ENCODE assay signal across 1 cellular context in the genomic region with DNA sequence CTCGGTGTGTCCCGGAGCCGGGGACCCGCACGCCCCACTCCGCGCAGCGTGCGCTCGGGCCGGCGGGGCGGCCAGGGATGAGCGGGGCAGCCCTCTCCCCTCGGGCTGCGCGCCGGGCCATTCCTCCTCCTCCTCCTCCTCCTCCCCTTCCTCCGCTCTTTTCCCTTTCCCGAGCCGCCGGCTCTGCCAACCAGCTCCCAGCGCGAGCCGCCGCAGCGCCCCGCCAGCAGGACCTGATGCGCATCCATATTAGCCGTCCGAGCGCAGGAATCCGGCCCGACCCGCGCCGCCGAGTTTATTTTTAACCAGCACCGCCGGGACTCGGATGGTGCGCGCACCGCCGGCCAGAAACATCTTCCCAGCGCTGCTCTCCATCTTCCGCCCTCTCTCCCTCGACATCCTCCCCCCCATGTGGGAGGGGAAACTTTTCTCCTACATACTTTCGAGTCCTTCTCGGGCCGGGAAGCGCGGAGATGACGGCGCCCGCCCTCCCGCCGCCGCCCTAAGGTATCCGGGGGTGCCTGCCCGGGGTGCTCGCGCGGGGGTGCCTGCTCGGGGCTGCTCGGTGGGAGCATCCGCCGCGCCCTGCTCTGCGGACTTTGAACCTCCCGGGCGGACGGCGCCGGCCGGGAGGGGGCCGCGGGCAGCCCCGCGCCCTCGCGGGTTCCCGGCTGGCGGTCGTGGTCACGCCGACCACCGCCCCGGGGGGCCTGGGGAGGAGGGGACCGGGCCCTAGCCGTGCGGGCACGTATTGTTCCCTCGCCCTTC.
TF ChIP-seq lines count a peak whose summit lies in the region.

No MANE protein-coding gene starts in this region.

TF ChIP-seq in HepG2, 621 proteins besides CTCF, POLR2A, EP300 and RAD21 (continued from another document and continues in another):
- TF ChIP-seq, protein P1, sequence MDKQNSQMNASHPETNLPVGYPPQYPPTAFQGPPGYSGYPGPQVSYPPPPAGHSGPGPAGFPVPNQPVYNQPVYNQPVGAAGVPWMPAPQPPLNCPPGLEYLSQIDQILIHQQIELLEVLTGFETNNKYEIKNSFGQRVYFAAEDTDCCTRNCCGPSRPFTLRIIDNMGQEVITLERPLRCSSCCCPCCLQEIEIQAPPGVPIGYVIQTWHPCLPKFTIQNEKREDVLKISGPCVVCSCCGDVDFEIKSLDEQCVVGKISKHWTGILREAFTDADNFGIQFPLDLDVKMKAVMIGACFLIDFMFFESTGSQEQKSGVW (CRISPR knock-in tag; IDR thresholded peaks at IDR 0.05; ENCODE audit: borderline replicate concordance): no peak
- TF ChIP-seq NFRKB (IDR thresholded peaks at IDR 0.05) (no peak), HIVEP1 (CRISPR knock-in tag; IDR thresholded peaks at IDR 0.05) (no peak), ZNF343 (CRISPR knock-in tag; IDR thresholded peaks at IDR 0.05) (no peak), PCBP2 (optimal IDR thresholded peaks at IDR 0.05; ENCODE audit: low read depth, low read length, poor library complexity, severe bottlenecking) (no peak), ARNT (IDR thresholded peaks at IDR 0.05) (no peak), ZMYM4 (CRISPR knock-in tag; IDR thresholded peaks at IDR 0.05) (peak; percentile 39), AKAP8 (CRISPR knock-in tag; IDR thresholded peaks at IDR 0.05) (no peak; the same call in 1 of the 2 replicates), ZBTB7B (CRISPR knock-in tag; IDR thresholded peaks at IDR 0.05) (peak; percentile 47), SMAD9 (CRISPR knock-in tag; IDR thresholded peaks at IDR 0.05) (no peak), ASH2L (IDR thresholded peaks at IDR 0.05; ENCODE audit: insufficient read length, low read depth, low read length) (no peak), NRL (CRISPR knock-in tag; IDR thresholded peaks at IDR 0.05; ENCODE audit: borderline replicate concordance) (peak; percentile 89), HES4 (CRISPR knock-in tag; IDR thresholded peaks at IDR 0.05; ENCODE audit: borderline replicate concordance) (no peak), JUND (CRISPR knock-in tag; IDR thresholded peaks at IDR 0.05) (no peak), TBX2 (CRISPR knock-in tag; IDR thresholded peaks at IDR 0.05; ENCODE audit: borderline replicate concordance) (no peak), EED (CRISPR knock-in tag; IDR thresholded peaks at IDR 0.05) (no peak; the same call in 1 of the 2 replicates), TCF7 (IDR thresholded peaks at IDR 0.05; ENCODE audit: low read depth) (no peak), ZNF782 (CRISPR knock-in tag; IDR thresholded peaks at IDR 0.05; ENCODE audit: borderline replicate concordance) (no peak), SKI (IDR thresholded peaks at IDR 0.05; ENCODE audit: partially characterized antibody) (no peak), TBX3 (IDR thresholded peaks at IDR 0.05; ENCODE audit: borderline replicate concordance) (no peak), KMT2A (CRISPR knock-in tag; IDR thresholded peaks at IDR 0.05) (peak; percentile 52; the same call in 1 of the 2 replicates), FOSL2 (CRISPR knock-in tag; IDR thresholded peaks at IDR 0.05) (no peak; the same call in 1 of the 2 replicates), THYN1 (CRISPR knock-in tag; IDR thresholded peaks at IDR 0.05; ENCODE audit: borderline replicate concordance, low read depth) (no peak), ZNF282 (IDR thresholded peaks at IDR 0.05; ENCODE audit: partially characterized antibody) (no peak), ZNF678 (CRISPR knock-in tag; IDR thresholded peaks at IDR 0.05) (no peak; the same call in 1 of the 2 replicates), DR1 (CRISPR knock-in tag; IDR thresholded peaks at IDR 0.05) (no peak), SP1 (IDR thresholded peaks at IDR 0.05) (no peak), SP1 (CRISPR knock-in tag; IDR thresholded peaks at IDR 0.05) (no peak), HNF4A (CRISPR knock-in tag; IDR thresholded peaks at IDR 0.05) (peak; percentile 69), ZNF670 (CRISPR knock-in tag; IDR thresholded peaks at IDR 0.05; ENCODE audit: borderline replicate concordance) (0 out of 2 replicates have a peak, but pooled peaks have one; percentile 73), ZFP1 (CRISPR knock-in tag; IDR thresholded peaks at IDR 0.05) (peak; percentile 50; the same call in 1 of the 2 replicates), GPN1 (CRISPR knock-in tag; IDR thresholded peaks at IDR 0.05; ENCODE audit: borderline replicate concordance) (no peak), ZNF20 (CRISPR knock-in tag; IDR thresholded peaks at IDR 0.05) (0 out of 2 replicates have a peak, but pooled peaks have one; percentile 67), ZNF326 (CRISPR knock-in tag; IDR thresholded peaks at IDR 0.05; ENCODE audit: borderline replicate concordance) (no peak), SP5 (CRISPR knock-in tag; IDR thresholded peaks at IDR 0.05; ENCODE audit: borderline replicate concordance, low read depth) (no peak), ZMYM2 (CRISPR knock-in tag; IDR thresholded peaks at IDR 0.05) (no peak), ZNF121 (CRISPR knock-in tag; IDR thresholded peaks at IDR 0.05) (no peak), ZC3H4 (CRISPR knock-in tag; IDR thresholded peaks at IDR 0.05; ENCODE audit: borderline replicate concordance) (no peak), HNRNPUL1 (IDR thresholded peaks at IDR 0.05; ENCODE audit: low read depth, low read length) (peak; percentile 82; the same call in 1 of the 2 replicates), NR2F2 (IDR thresholded peaks at IDR 0.05; ENCODE audit: borderline replicate concordance, low read depth) (no peak), SMAD3 (CRISPR knock-in tag; IDR thresholded peaks at IDR 0.05) (no peak), AHR (CRISPR knock-in tag; IDR thresholded peaks at IDR 0.05) (no peak; the same call in 1 of the 2 replicates), FLYWCH1 (CRISPR knock-in tag; IDR thresholded peaks at IDR 0.05) (no peak), IRX3 (CRISPR knock-in tag; IDR thresholded peaks at IDR 0.05; ENCODE audit: borderline replicate concordance, low read depth) (peak; percentile 27; the same call in 1 of the 2 replicates), ZNF510 (CRISPR knock-in tag; IDR thresholded peaks at IDR 0.05; ENCODE audit: low read depth) (no peak), ZNF703 (CRISPR knock-in tag; IDR thresholded peaks at IDR 0.05; ENCODE audit: borderline replicate concordance) (peak; percentile 72; the same call in 1 of the 2 replicates), PHF21A (CRISPR knock-in tag; IDR thresholded peaks at IDR 0.05) (0 out of 2 replicates have a peak, but pooled peaks have one; percentile 32), PAF1 (CRISPR knock-in tag; IDR thresholded peaks at IDR 0.05) (no peak), BRCA1 (CRISPR knock-in tag; IDR thresholded peaks at IDR 0.05) (no peak), ISL2 (CRISPR knock-in tag; IDR thresholded peaks at IDR 0.05) (peak; percentile 18)
- TF ChIP-seq, protein P2, sequence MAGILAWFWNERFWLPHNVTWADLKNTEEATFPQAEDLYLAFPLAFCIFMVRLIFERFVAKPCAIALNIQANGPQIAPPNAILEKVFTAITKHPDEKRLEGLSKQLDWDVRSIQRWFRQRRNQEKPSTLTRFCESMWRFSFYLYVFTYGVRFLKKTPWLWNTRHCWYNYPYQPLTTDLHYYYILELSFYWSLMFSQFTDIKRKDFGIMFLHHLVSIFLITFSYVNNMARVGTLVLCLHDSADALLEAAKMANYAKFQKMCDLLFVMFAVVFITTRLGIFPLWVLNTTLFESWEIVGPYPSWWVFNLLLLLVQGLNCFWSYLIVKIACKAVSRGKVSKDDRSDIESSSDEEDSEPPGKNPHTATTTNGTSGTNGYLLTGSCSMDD (CRISPR knock-in tag; IDR thresholded peaks at IDR 0.05): no peak
- TF ChIP-seq, protein P3, sequence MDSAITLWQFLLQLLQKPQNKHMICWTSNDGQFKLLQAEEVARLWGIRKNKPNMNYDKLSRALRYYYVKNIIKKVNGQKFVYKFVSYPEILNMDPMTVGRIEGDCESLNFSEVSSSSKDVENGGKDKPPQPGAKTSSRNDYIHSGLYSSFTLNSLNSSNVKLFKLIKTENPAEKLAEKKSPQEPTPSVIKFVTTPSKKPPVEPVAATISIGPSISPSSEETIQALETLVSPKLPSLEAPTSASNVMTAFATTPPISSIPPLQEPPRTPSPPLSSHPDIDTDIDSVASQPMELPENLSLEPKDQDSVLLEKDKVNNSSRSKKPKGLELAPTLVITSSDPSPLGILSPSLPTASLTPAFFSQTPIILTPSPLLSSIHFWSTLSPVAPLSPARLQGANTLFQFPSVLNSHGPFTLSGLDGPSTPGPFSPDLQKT (CRISPR knock-in tag; IDR thresholded peaks at IDR 0.05; ENCODE audit: borderline replicate concordance): peak; percentile 44; the same call in 1 of the 2 replicates
- TF ChIP-seq, protein P4, sequence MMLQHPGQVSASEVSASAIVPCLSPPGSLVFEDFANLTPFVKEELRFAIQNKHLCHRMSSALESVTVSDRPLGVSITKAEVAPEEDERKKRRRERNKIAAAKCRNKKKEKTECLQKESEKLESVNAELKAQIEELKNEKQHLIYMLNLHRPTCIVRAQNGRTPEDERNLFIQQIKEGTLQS (CRISPR knock-in tag; IDR thresholded peaks at IDR 0.05): no peak
- TF ChIP-seq, protein P5, sequence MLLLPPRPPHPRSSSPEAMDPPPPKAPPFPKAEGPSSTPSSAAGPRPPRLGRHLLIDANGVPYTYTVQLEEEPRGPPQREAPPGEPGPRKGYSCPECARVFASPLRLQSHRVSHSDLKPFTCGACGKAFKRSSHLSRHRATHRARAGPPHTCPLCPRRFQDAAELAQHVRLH (CRISPR knock-in tag; IDR thresholded peaks at IDR 0.05; ENCODE audit: borderline replicate concordance, low read depth): no peak
- TF ChIP-seq, protein P6, sequence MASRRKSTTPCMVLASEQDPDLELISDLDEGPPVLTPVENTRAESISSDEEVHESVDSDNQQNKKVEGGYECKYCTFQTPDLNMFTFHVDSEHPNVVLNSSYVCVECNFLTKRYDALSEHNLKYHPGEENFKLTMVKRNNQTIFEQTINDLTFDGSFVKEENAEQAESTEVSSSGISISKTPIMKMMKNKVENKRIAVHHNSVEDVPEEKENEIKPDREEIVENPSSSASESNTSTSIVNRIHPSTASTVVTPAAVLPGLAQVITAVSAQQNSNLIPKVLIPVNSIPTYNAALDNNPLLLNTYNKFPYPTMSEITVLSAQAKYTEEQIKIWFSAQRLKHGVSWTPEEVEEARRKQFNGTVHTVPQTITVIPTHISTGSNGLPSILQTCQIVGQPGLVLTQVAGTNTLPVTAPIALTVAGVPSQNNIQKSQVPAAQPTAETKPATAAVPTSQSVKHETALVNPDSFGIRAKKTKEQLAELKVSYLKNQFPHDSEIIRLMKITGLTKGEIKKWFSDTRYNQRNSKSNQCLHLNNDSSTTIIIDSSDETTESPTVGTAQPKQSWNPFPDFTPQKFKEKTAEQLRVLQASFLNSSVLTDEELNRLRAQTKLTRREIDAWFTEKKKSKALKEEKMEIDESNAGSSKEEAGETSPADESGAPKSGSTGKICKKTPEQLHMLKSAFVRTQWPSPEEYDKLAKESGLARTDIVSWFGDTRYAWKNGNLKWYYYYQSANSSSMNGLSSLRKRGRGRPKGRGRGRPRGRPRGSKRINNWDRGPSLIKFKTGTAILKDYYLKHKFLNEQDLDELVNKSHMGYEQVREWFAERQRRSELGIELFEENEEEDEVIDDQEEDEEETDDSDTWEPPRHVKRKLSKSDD (CRISPR knock-in tag; IDR thresholded peaks at IDR 0.05; ENCODE audit: low read depth): 0 out of 2 replicates have a peak, but pooled peaks have one; percentile 35
- TF ChIP-seq, protein P7, sequence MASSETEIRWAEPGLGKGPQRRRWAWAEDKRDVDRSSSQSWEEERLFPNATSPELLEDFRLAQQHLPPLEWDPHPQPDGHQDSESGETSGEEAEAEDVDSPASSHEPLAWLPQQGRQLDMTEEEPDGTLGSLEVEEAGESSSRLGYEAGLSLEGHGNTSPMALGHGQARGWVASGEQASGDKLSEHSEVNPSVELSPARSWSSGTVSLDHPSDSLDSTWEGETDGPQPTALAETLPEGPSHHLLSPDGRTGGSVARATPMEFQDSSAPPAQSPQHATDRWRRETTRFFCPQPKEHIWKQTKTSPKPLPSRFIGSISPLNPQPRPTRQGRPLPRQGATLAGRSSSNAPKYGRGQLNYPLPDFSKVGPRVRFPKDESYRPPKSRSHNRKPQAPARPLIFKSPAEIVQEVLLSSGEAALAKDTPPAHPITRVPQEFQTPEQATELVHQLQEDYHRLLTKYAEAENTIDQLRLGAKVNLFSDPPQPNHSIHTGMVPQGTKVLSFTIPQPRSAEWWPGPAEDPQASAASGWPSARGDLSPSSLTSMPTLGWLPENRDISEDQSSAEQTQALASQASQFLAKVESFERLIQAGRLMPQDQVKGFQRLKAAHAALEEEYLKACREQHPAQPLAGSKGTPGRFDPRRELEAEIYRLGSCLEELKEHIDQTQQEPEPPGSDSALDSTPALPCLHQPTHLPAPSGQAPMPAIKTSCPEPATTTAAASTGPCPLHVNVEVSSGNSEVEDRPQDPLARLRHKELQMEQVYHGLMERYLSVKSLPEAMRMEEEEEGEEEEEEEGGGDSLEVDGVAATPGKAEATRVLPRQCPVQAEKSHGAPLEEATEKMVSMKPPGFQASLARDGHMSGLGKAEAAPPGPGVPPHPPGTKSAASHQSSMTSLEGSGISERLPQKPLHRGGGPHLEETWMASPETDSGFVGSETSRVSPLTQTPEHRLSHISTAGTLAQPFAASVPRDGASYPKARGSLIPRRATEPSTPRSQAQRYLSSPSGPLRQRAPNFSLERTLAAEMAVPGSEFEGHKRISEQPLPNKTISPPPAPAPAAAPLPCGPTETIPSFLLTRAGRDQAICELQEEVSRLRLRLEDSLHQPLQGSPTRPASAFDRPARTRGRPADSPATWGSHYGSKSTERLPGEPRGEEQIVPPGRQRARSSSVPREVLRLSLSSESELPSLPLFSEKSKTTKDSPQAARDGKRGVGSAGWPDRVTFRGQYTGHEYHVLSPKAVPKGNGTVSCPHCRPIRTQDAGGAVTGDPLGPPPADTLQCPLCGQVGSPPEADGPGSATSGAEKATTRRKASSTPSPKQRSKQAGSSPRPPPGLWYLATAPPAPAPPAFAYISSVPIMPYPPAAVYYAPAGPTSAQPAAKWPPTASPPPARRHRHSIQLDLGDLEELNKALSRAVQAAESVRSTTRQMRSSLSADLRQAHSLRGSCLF (CRISPR knock-in tag; IDR thresholded peaks at IDR 0.05; ENCODE audit: borderline replicate concordance): no peak
- TF ChIP-seq, protein P8, sequence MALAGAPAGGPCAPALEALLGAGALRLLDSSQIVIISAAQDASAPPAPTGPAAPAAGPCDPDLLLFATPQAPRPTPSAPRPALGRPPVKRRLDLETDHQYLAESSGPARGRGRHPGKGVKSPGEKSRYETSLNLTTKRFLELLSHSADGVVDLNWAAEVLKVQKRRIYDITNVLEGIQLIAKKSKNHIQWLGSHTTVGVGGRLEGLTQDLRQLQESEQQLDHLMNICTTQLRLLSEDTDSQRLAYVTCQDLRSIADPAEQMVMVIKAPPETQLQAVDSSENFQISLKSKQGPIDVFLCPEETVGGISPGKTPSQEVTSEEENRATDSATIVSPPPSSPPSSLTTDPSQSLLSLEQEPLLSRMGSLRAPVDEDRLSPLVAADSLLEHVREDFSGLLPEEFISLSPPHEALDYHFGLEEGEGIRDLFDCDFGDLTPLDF (CRISPR knock-in tag; IDR thresholded peaks at IDR 0.05): no peak
- TF ChIP-seq, protein P9, sequence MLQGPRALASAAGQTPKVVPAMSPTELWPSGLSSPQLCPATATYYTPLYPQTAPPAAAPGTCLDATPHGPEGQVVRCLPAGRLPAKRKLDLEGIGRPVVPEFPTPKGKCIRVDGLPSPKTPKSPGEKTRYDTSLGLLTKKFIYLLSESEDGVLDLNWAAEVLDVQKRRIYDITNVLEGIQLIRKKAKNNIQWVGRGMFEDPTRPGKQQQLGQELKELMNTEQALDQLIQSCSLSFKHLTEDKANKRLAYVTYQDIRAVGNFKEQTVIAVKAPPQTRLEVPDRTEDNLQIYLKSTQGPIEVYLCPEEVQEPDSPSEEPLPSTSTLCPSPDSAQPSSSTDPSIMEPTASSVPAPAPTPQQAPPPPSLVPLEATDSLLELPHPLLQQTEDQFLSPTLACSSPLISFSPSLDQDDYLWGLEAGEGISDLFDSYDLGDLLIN (CRISPR knock-in tag; IDR thresholded peaks at IDR 0.05; ENCODE audit: borderline replicate concordance): peak; percentile 57; the same call in 1 of the 2 replicates
